ENCODE assay signal across 5 cellular contexts in genomic region chr17:43798024-43798423, GRCh38. TPM values are rescaled to one million over a fixed set of nuclear protein-coding genes. Genes with fewer than 3 reads are reported as not detected.
"Had no signal": no experiment of that assay in that cellular context is flagged by ENCODE, and none has a peak within 500 bp of the region (broad histone marks: within the 10 kb centered on the region; RNA-seq: fewer than 3 reads in every experiment).

No MANE protein-coding gene starts in this region.

RNA-seq across cellular contexts. Expression of gene CFAP97D1, which starts 17.8 kb away (rescaled TPM):
- total RNA-seq: M059J, SJCRH30, T-helper 17 cell had no signal
- polyA plus RNA-seq: IMR-90 had no signal

RNA-seq across cellular contexts. Expression of gene SOST, which starts 39.4 kb away (rescaled TPM):
- total RNA-seq: HT-29, IMR-90, M059J, SJCRH30, T-helper 17 cell had no signal
- polyA plus RNA-seq: IMR-90 had no signal

RNA-seq across cellular contexts. Expression of gene CD300LG, which starts 49.0 kb away (rescaled TPM):
- total RNA-seq: HT-29, IMR-90, M059J, SJCRH30, T-helper 17 cell had no signal
- polyA plus RNA-seq: IMR-90 had no signal
